20 cellular contexts compared by ENCODE assay signal in genomic region chr19:10577951-10578350, GRCh38. TPM values are rescaled to one million over a fixed set of nuclear protein-coding genes. Genes with fewer than 3 reads are reported as not detected.
DNase-seq lines count a peak whose midpoint lies in the region; ATAC-seq, FAIRE-seq and TF ChIP-seq lines count a peak whose summit lies in the region.
"Had no signal": no experiment of that assay in that cellular context is flagged by ENCODE, and none has a peak within 500 bp of the region (broad histone marks: within the 10 kb centered on the region; RNA-seq: fewer than 3 reads in every experiment).

No MANE protein-coding gene starts in this region.

- no peaks in the 10 kb centered on the region for H4K20me1 ChIP-seq in HCT116 (ENCODE audit: insufficient read depth)

- no peak for DNase-seq in A549 (ENCODE audit: low read depth in 1 of 2, low spot score in 1 of 2)
- DNase-seq in HCT116 (ENCODE audit: low read depth, low spot score) = no peak
- no peak for DNase-seq in Panc1 (ENCODE audit: low read depth, low spot score)
- no peak for DNase-seq in D341Med (ENCODE audit: low spot score)
- no peak for DNase-seq in CD8-positive, alpha-beta memory T cell
- DNase-seq in NCI-H69 (lab: John Stamatoyannopoulos, UW) = no peak
- DNase-seq: 8988T; C1 segment of cervical spinal cord; Calu3; CD4-positive, CD25-positive, alpha-beta regulatory T cell; CD8-positive, alpha-beta T cell; DMS153; DND-41; GM23248; H7; HCEC 1CT; HFFc6 had no signal

- TF ChIP-seq CTCF in A549 (IDR thresholded peaks at IDR 0.05) (no peak), HCT116 (IDR thresholded peaks at IDR 0.05 in 2 of 3, conservative IDR thresholded peaks at IDR 0.05 in 1 of 3; ENCODE audit: borderline replicate concordance in 1 of 3, insufficient read depth in 1 of 3, low read depth in 2 of 3, low read length in 2 of 3) (no peak), Panc1 (IDR thresholded peaks at IDR 0.05) (no peak)

- WGBS in A549 (ENCODE audit: missing lambda C conversion rate) = 67% methylated on average over 3 of the region's 6 CpGs

- H3K27me3 ChIP-seq in HCT116 (ENCODE audit: insufficient read depth, low read length) (no peaks in the 10 kb centered on the region), Panc1 (ENCODE audit: control insufficient read depth, insufficient read depth, low read length) (no peaks in the 10 kb centered on the region)
- H3K27me3 ChIP-seq in CD8-positive, alpha-beta memory T cell (ENCODE audit: insufficient read depth, low read length, poor library complexity, severe bottlenecking) = no peaks in the 10 kb centered on the region

- no peak for FAIRE-seq in A549 (lab: Jason Lieb, UNC)
- FAIRE-seq: GM12892, H1 had no signal

- H3K36me3 Mint-ChIP-seq in CD8-positive, alpha-beta memory T cell = no peaks in the 10 kb centered on the region
- H3K36me3 Mint-ChIP-seq: CD4-positive, CD25-positive, alpha-beta regulatory T cell; CD8-positive, alpha-beta T cell had no signal

- no peak overlapping the region for H3K4me3 Mint-ChIP-seq in CD8-positive, alpha-beta memory T cell
- H3K4me3 Mint-ChIP-seq: CD4-positive, CD25-positive, alpha-beta regulatory T cell; CD8-positive, alpha-beta T cell; HFFc6 had no signal

- BruUV-seq in HCT116 (replicated peaks; lab: Mats Ljungman, UMichigan) = no TSS peak
- no TSS peak for BruUV-seq in Panc1 (replicated peaks; lab: Mats Ljungman, UMichigan)

- H3K9me3 ChIP-seq in A549 = no peaks in the 10 kb centered on the region
- no peaks in the 10 kb centered on the region for H3K9me3 ChIP-seq in HCT116 (ENCODE audit: control insufficient read depth in 1 of 2, insufficient read depth in 1 of 2, low read depth in 1 of 2, low read length in 2 of 2)
- no peaks in the 10 kb centered on the region for H3K9me3 ChIP-seq in Panc1 (ENCODE audit: control insufficient read depth, insufficient read depth, low read depth, low read length)
- H3K9me3 ChIP-seq in CD8-positive, alpha-beta memory T cell (ENCODE audit: low read length) = no peaks in the 10 kb centered on the region

- H3K36me3 ChIP-seq in HCT116 (ENCODE audit: control insufficient read depth in 1 of 2, insufficient read depth in 2 of 2, low read length in 2 of 2) (peaks cover 9 to 14% of the 10 kb centered on the region in 2 experiments; a peak in 3 of 4 replicates), Panc1 (ENCODE audit: control insufficient read depth, insufficient read depth, low read length) (no peaks in the 10 kb centered on the region)
- no peaks in the 10 kb centered on the region for H3K36me3 ChIP-seq in CD8-positive, alpha-beta memory T cell (ENCODE audit: insufficient read depth, low read length)

- no peak for TF ChIP-seq EP300 in A549 (IDR thresholded peaks at IDR 0.05)

- CTCF ChIA-PET in A549 (lab: Yijun Ruan, JAX) = interaction anchor here (0.6 to 7.0 kb wide), 4 partner anchors 68 to 162 kb away, joined by 3 to 296 read pairs (median 4); no protein-coding TSS in a partner anchor
- CTCF ChIA-PET in HCT116 (lab: Charles Lee) = interaction anchor here (0.7 kb wide), 1 partner anchor 108 kb away, joined by 3 read pairs; no protein-coding TSS in a partner anchor
- CTCF ChIA-PET in Panc1 (lab: Charles Lee) = no interaction called here
- CTCF ChIA-PET in CD8-positive, alpha-beta memory T cell (lab: Charles Lee) = interaction anchor here (1.7 to 12.1 kb wide), 3 partner anchors 68 to 121 kb away, joined by 4 to 371 read pairs (median 90); partner anchors contain the start of gene QTRT1

- no peak overlapping the region for H2AFZ ChIP-seq in HCT116 (ENCODE audit: low read depth, low read length, poor library complexity, severe bottlenecking)
- H2AFZ ChIP-seq: GM23248 had no signal

- intact Hi-C loops in HCT116 (cut with micrococcal nuclease) = no loop called here
- intact Hi-C loops in Panc1 (cut with micrococcal nuclease; ENCODE audit: unreplicated experiment) = no loop called here

- H3K9ac ChIP-seq in HCT116 (ENCODE audit: low read length) = peak overlapping the region; percentile 60
- H3K9ac ChIP-seq: GM23248 had no signal

- no peaks in the 10 kb centered on the region for H3K9me2 ChIP-seq in HCT116 (ENCODE audit: insufficient read depth)

- no peak overlapping the region for H3K4me3 ChIP-seq in A549
- no peak overlapping the region for H3K4me3 ChIP-seq in HCT116 (replicated peaks in 1 of 2; ENCODE audit: low read depth in 1 of 2, low read length in 2 of 2)
- no peak overlapping the region for H3K4me3 ChIP-seq in Panc1 (ENCODE audit: low read depth in 2 of 2, low read length in 2 of 2)
- H3K4me3 ChIP-seq in CD8-positive, alpha-beta memory T cell (ENCODE audit: low read length) = no peak overlapping the region
- H3K4me3 ChIP-seq: GM23248 had no signal

- H3K27ac Mint-ChIP-seq in CD8-positive, alpha-beta memory T cell = no peak overlapping the region
- H3K27ac Mint-ChIP-seq: CD4-positive, CD25-positive, alpha-beta regulatory T cell; CD8-positive, alpha-beta T cell; HFFc6 had no signal

- no peaks in the 10 kb centered on the region; the same call in 1 of the 2 replicates for H3K79me2 ChIP-seq in HCT116 (ENCODE audit: insufficient read depth, low read length)

- POLR2A ChIA-PET in A549 (lab: Yijun Ruan, JAX) (interaction anchor here (0.6 to 0.7 kb wide), 6 partner anchors 50 to 123 kb away, joined by 3 to 7 read pairs (median 4); partner anchors contain the start of gene QTRT1), HCT116 (lab: Charles Lee) (no interaction called here), Panc1 (lab: Charles Lee) (no interaction called here)
- POLR2A ChIA-PET in CD8-positive, alpha-beta memory T cell (lab: Charles Lee) = no interaction called here

- RAD21 ChIA-PET in HCT116 (lab: Charles Lee; ENCODE audit: low non-redundant PET in 1 of 2, low total read pairs in 2 of 2, uncharacterized antibody in 2 of 2, unreplicated experiment in 2 of 2) = interaction anchor here in 1 of 2 experiments (0.9 kb wide), 1 partner anchor 37 kb away, joined by 3 read pairs; no protein-coding TSS in a partner anchor

- no peak for TF ChIP-seq RAD21 in A549 (conservative IDR thresholded peaks at IDR 0.05 in 1 of 2, IDR thresholded peaks at IDR 0.05 in 1 of 2)
- TF ChIP-seq RAD21 in HCT116 (IDR thresholded peaks at IDR 0.05; ENCODE audit: low read depth) = no peak

- in situ Hi-C loops in Panc1 (cut with HindIII; ENCODE audit: low pct_unique_long_range_greater_than_20kb, low sequenced_read_pairs) = no loop called here

- peaks cover 5 to 10% (median 7%) of the 10 kb centered on the region in 3 donors for H3K4me1 Mint-ChIP-seq in CD8-positive, alpha-beta memory T cell

- H3K4me2 ChIP-seq in A549 (peak overlapping the region; percentile 89), HCT116 (ENCODE audit: low read length) (peak overlapping the region; percentile 74; the same call in 1 of the 2 replicates)

- ATAC-seq in A549 (no peak), HCT116 (no peak), Panc1 (no peak)
- ATAC-seq: CD8-positive, alpha-beta T cell had no signal

- peak overlapping the region; percentile 81 to 93 for H3K27ac ChIP-seq in A549
- peak overlapping the region; percentile 67 for H3K27ac ChIP-seq in HCT116 (ENCODE audit: low read depth, low read length)
- peak overlapping the region; percentile 17; the same call in 1 of the 2 replicates for H3K27ac ChIP-seq in Panc1 (ENCODE audit: low read length)
- no peak overlapping the region for H3K27ac ChIP-seq in CD8-positive, alpha-beta memory T cell (ENCODE audit: low read depth, low read length)
- H3K27ac ChIP-seq: GM23248 had no signal

- TF ChIP-seq POLR2A in A549 (IDR thresholded peaks at IDR 0.05; ENCODE audit: low read length) = no peak
- TF ChIP-seq POLR2A in HCT116 (IDR thresholded peaks at IDR 0.05; ENCODE audit: borderline replicate concordance, extremely low read depth, insufficient read depth, insufficient read length) = no peak

- 0 out of 3 replicates have a peak, but pooled peaks cover 5% of the 10 kb centered on the region for H3K4me1 ChIP-seq in A549
- peaks cover 8 to 20% of the 10 kb centered on the region in 2 experiments; a peak in 3 of 4 replicates for H3K4me1 ChIP-seq in HCT116 (ENCODE audit: control insufficient read depth in 1 of 2, insufficient read depth in 2 of 2, low read length in 2 of 2)
- H3K4me1 ChIP-seq in Panc1 (ENCODE audit: control insufficient read depth, insufficient read depth, low read length) = no peaks in the 10 kb centered on the region
- peaks cover 5% of the 10 kb centered on the region for H3K4me1 ChIP-seq in CD8-positive, alpha-beta memory T cell (ENCODE audit: insufficient read depth, low read length)

- H3K9me3 Mint-ChIP-seq in CD8-positive, alpha-beta memory T cell = no peaks in the 10 kb centered on the region
- H3K9me3 Mint-ChIP-seq: CD8-positive, alpha-beta T cell; HFFc6 had no signal

- H3K27me3 Mint-ChIP-seq in CD8-positive, alpha-beta memory T cell = peaks cover 0 to 3% of the 10 kb centered on the region in 2 donors

RNA-seq across cellular contexts. Expression of gene AP1M2, which starts 9.2 kb away (rescaled TPM):
- polyA plus RNA-seq in A549 (2011; rRNA removed) = 13.0 and 17.4 TPM in 2 replicates
- 30.6 and 31.2 TPM in 2 replicates for polyA plus RNA-seq in A549 (2012; cell fraction: cytosol; rRNA removed)
- polyA plus RNA-seq in A549 (2012; cell fraction: nucleus; rRNA removed) = 8.6 and 21.0 TPM in 2 replicates
- 44.8 to 53.1 TPM (median 45.0 TPM) in 3 replicates for polyA plus RNA-seq in A549 (2017; fragmentation: RNase III; extraction: RNeasy Plus Mini Kit Qiagen cat#74134 plus additional on column Dnase treatment)
- 8.1 and 9.1 TPM in 2 replicates for polyA minus RNA-seq in A549 (2011; rRNA and poly(A)+ RNA removed)
- 111 TPM for total RNA-seq in HCT116 (2021; ENCODE audit: unreplicated experiment)
- polyA plus RNA-seq in HCT116 (2012) = 145 and 167 TPM in 2 replicates
- 10.1 TPM for total RNA-seq in Panc1 (2021; ENCODE audit: unreplicated experiment)
- polyA plus RNA-seq in Panc1 (2012; ENCODE audit: insufficient read length) = 7.0 TPM
- total RNA-seq in CD8-positive, alpha-beta memory T cell = not detected
- not detected for polyA plus RNA-seq in CD8-positive, alpha-beta memory T cell
- total RNA-seq: CD4-positive, CD25-positive, alpha-beta regulatory T cell; CD8-positive, alpha-beta T cell; GM23248 had no signal
- polyA plus RNA-seq: BJ; CD4-positive, CD25-positive, alpha-beta regulatory T cell; GM23248 had no signal

RNA-seq across cellular contexts. Expression of gene CDKN2D, which starts 9.2 kb away (rescaled TPM):
- polyA plus RNA-seq in A549 (2011; rRNA removed) = 2.6 and 3.1 TPM in 2 replicates
- 9.4 and 11.5 TPM in 2 replicates for polyA plus RNA-seq in A549 (2012; cell fraction: cytosol; rRNA removed)
- polyA plus RNA-seq in A549 (2012; cell fraction: nucleus; rRNA removed) = 4.8 and 8.9 TPM in 2 replicates
- polyA plus RNA-seq in A549 (2017; fragmentation: RNase III; extraction: RNeasy Plus Mini Kit Qiagen cat#74134 plus additional on column Dnase treatment) = 3.9 to 4.3 TPM (median 4.1 TPM) in 3 replicates
- polyA minus RNA-seq in A549 (2011; rRNA and poly(A)+ RNA removed) = 1.0 and 2.0 TPM in 2 replicates
- 13.8 TPM for total RNA-seq in HCT116 (2021; ENCODE audit: unreplicated experiment)
- polyA plus RNA-seq in HCT116 (2012) = 33.3 and 33.5 TPM in 2 replicates
- total RNA-seq in Panc1 (2021; ENCODE audit: unreplicated experiment) = 7.3 TPM
- polyA plus RNA-seq in Panc1 (2012; ENCODE audit: insufficient read length) = 7.3 TPM
- total RNA-seq in CD8-positive, alpha-beta memory T cell = 10 to 100 TPM; 22.2 to 23.1 TPM
- 176 TPM for polyA plus RNA-seq in CD8-positive, alpha-beta memory T cell

RNA-seq across cellular contexts. Expression of gene KRI1, which starts 12.1 kb away (rescaled TPM):
- 10.6 and 21.6 TPM in 2 replicates for polyA plus RNA-seq in A549 (2011; rRNA removed)
- 14.0 and 14.4 TPM in 2 replicates for polyA plus RNA-seq in A549 (2012; cell fraction: cytosol; rRNA removed)
- 42.6 and 45.9 TPM in 2 replicates for polyA plus RNA-seq in A549 (2012; cell fraction: nucleus; rRNA removed)
- polyA plus RNA-seq in A549 (2017; fragmentation: RNase III; extraction: RNeasy Plus Mini Kit Qiagen cat#74134 plus additional on column Dnase treatment) = 23.2 to 25.6 TPM (median 25.2 TPM) in 3 replicates
- polyA minus RNA-seq in A549 (2011; rRNA and poly(A)+ RNA removed) = 5.7 and 6.3 TPM in 2 replicates
- 44.0 TPM for total RNA-seq in HCT116 (2021; ENCODE audit: unreplicated experiment)
- polyA plus RNA-seq in HCT116 (2012) = 27.5 and 32.5 TPM in 2 replicates
- 34.5 TPM for total RNA-seq in Panc1 (2021; ENCODE audit: unreplicated experiment)
- polyA plus RNA-seq in Panc1 (2012; ENCODE audit: insufficient read length) = 48.0 TPM
- 10 to 100 TPM; 61.6 to 64.5 TPM for total RNA-seq in CD8-positive, alpha-beta memory T cell
- polyA plus RNA-seq in CD8-positive, alpha-beta memory T cell = 45.7 TPM

RNA-seq across cellular contexts. Expression of gene ATG4D, which starts 34.2 kb away (rescaled TPM):
- polyA plus RNA-seq in A549 (2011; rRNA removed) (6.9 and 7.3 TPM in 2 replicates), A549 (2017; fragmentation: RNase III; extraction: RNeasy Plus Mini Kit Qiagen cat#74134 plus additional on column Dnase treatment) (10.4 to 12.4 TPM (median 10.7 TPM) in 3 replicates)
- polyA plus RNA-seq in A549 (2012; cell fraction: cytosol; rRNA removed) = 17.8 and 24.2 TPM in 2 replicates
- polyA plus RNA-seq in A549 (2012; cell fraction: nucleus; rRNA removed) = 69.2 and 76.8 TPM in 2 replicates
- 10.8 and 14.9 TPM in 2 replicates for polyA minus RNA-seq in A549 (2011; rRNA and poly(A)+ RNA removed)
- total RNA-seq in HCT116 (2021; ENCODE audit: unreplicated experiment) (45.4 TPM), Panc1 (2021; ENCODE audit: unreplicated experiment) (28.0 TPM)
- polyA plus RNA-seq in HCT116 (2012) = 48.3 and 56.9 TPM in 2 replicates
- 38.6 TPM for polyA plus RNA-seq in Panc1 (2012; ENCODE audit: insufficient read length)
- total RNA-seq in CD8-positive, alpha-beta memory T cell = 10 to 100 TPM; 44.4 to 45.1 TPM
- polyA plus RNA-seq in CD8-positive, alpha-beta memory T cell = 28.9 TPM

RNA-seq across cellular contexts. Expression of gene SLC44A2, which starts 47.4 kb away (rescaled TPM):
- polyA plus RNA-seq in A549 (2011; rRNA removed) (8.3 and 10.3 TPM in 2 replicates), A549 (2017; fragmentation: RNase III; extraction: RNeasy Plus Mini Kit Qiagen cat#74134 plus additional on column Dnase treatment) (6.7 to 10.1 TPM (median 8.3 TPM) in 3 replicates)
- polyA plus RNA-seq in A549 (2012; cell fraction: cytosol; rRNA removed) = 4.4 and 5.8 TPM in 2 replicates
- polyA plus RNA-seq in A549 (2012; cell fraction: nucleus; rRNA removed) = 7.1 and 8.5 TPM in 2 replicates
- polyA minus RNA-seq in A549 (2011; rRNA and poly(A)+ RNA removed) = 12.6 and 16.0 TPM in 2 replicates
- total RNA-seq in HCT116 (2021; ENCODE audit: unreplicated experiment) (90.9 TPM), Panc1 (2021; ENCODE audit: unreplicated experiment) (31.5 TPM)
- 62.0 and 79.9 TPM in 2 replicates for polyA plus RNA-seq in HCT116 (2012)
- polyA plus RNA-seq in Panc1 (2012; ENCODE audit: insufficient read length) = 36.8 TPM
- 10 to 100 TPM; 70.5 to 88.2 TPM for total RNA-seq in CD8-positive, alpha-beta memory T cell
- 285 TPM for polyA plus RNA-seq in CD8-positive, alpha-beta memory T cell

Comparison
In these comparisons a context has a peak if more than half of its experiments do, and no peak if none do; other contexts are left out.
1. RNA of gene AP1M2, which starts 9.2 kb away (total RNA-seq): 111 TPM in HCT116 (single experiment) and 10.1 TPM in Panc1 (single experiment); not detected in CD8-positive, alpha-beta memory T cell; every median in the first group is over 10 times any median in the second.